1 cellular context compared by ENCODE assay signal in the genomic region with DNA sequence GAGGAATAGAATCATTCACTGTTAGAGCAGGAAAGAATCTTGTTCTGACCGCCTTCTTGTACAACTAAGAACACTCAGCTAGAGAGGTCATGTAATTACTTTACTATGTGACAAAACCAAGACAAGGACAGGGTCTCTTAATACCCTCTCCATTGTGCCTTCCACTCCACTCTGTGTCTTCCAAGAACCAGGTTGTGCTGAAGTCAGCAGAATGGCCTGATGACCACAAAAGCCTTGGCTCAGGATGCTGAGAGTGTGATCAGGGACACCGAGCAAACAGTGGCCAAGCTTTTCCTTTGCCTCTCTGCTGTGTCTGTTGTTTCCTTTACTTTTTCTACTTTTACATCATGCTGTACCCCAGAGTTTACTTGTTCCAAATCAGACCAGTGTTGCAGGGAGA.
A peak's percentile ranks its signal among the peaks of the same experiment; 100 is the strongest.
TF ChIP-seq lines count a peak whose summit lies in the region.

No MANE protein-coding gene starts in this region.

TF ChIP-seq in K562, 482 proteins besides CTCF, POLR2A, EP300 and RAD21 (continued from another document):
- TF ChIP-seq, protein P1, sequence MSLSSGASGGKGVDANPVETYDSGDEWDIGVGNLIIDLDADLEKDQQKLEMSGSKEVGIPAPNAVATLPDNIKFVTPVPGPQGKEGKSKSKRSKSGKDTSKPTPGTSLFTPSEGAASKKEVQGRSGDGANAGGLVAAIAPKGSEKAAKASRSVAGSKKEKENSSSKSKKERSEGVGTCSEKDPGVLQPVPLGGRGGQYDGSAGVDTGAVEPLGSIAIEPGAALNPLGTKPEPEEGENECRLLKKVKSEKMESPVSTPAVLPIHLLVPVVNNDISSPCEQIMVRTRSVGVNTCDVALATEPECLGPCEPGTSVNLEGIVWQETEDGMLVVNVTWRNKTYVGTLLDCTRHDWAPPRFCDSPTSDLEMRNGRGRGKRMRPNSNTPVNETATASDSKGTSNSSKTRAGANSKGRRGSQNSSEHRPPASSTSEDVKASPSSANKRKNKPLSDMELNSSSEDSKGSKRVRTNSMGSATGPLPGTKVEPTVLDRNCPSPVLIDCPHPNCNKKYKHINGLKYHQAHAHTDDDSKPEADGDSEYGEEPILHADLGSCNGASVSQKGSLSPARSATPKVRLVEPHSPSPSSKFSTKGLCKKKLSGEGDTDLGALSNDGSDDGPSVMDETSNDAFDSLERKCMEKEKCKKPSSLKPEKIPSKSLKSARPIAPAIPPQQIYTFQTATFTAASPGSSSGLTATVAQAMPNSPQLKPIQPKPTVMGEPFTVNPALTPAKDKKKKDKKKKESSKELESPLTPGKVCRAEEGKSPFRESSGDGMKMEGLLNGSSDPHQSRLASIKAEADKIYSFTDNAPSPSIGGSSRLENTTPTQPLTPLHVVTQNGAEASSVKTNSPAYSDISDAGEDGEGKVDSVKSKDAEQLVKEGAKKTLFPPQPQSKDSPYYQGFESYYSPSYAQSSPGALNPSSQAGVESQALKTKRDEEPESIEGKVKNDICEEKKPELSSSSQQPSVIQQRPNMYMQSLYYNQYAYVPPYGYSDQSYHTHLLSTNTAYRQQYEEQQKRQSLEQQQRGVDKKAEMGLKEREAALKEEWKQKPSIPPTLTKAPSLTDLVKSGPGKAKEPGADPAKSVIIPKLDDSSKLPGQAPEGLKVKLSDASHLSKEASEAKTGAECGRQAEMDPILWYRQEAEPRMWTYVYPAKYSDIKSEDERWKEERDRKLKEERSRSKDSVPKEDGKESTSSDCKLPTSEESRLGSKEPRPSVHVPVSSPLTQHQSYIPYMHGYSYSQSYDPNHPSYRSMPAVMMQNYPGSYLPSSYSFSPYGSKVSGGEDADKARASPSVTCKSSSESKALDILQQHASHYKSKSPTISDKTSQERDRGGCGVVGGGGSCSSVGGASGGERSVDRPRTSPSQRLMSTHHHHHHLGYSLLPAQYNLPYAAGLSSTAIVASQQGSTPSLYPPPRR (CRISPR knock-in tag; IDR thresholded peaks at IDR 0.05; ENCODE audit: borderline replicate concordance) = no peak
- TF ChIP-seq ZNF830 (CRISPR knock-in tag; IDR thresholded peaks at IDR 0.05) (no peak), MAFG (tag; conservative IDR thresholded peaks at IDR 0.05) (0 out of 2 replicates have a peak, but pooled peaks have one; percentile 13), KHSRP (IDR thresholded peaks at IDR 0.05) (no peak), ZNF316 (IDR thresholded peaks at IDR 0.05) (peak; percentile 38; the same call in 1 of the 2 replicates), EP400 (IDR thresholded peaks at IDR 0.05) (no peak), POU5F1 (IDR thresholded peaks at IDR 0.05; ENCODE audit: borderline replicate concordance, low read depth, low read length, partially characterized antibody) (no peak), C11orf30 (IDR thresholded peaks at IDR 0.05; ENCODE audit: low read depth) (0 out of 2 replicates have a peak, but pooled peaks have one; percentile 18), ZNF75A (CRISPR knock-in tag; IDR thresholded peaks at IDR 0.05) (no peak)
- TF ChIP-seq, protein P2, sequence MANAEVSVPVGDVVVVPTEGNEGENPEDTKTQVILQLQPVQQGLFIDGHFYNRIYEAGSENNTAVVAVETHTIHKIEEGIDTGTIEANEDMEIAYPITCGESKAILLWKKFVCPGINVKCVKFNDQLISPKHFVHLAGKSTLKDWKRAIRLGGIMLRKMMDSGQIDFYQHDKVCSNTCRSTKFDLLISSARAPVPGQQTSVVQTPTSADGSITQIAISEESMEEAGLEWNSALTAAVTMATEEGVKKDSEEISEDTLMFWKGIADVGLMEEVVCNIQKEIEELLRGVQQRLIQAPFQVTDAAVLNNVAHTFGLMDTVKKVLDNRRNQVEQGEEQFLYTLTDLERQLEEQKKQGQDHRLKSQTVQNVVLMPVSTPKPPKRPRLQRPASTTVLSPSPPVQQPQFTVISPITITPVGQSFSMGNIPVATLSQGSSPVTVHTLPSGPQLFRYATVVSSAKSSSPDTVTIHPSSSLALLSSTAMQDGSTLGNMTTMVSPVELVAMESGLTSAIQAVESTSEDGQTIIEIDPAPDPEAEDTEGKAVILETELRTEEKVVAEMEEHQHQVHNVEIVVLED (CRISPR knock-in tag; IDR thresholded peaks at IDR 0.05) = no peak
- TF ChIP-seq, protein P3, sequence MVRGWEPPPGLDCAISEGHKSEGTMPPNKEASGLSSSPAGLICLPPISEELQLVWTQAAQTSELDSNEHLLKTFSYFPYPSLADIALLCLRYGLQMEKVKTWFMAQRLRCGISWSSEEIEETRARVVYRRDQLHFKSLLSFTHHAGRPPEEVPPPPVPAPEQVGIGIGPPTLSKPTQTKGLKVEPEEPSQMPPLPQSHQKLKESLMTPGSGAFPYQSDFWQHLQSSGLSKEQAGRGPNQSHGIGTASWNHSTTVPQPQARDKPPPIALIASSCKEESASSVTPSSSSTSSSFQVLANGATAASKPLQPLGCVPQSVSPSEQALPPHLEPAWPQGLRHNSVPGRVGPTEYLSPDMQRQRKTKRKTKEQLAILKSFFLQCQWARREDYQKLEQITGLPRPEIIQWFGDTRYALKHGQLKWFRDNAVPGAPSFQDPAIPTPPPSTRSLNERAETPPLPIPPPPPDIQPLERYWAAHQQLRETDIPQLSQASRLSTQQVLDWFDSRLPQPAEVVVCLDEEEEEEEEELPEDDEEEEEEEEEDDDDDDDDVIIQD (CRISPR knock-in tag; IDR thresholded peaks at IDR 0.05) = no peak
- TF ChIP-seq, protein P4, sequence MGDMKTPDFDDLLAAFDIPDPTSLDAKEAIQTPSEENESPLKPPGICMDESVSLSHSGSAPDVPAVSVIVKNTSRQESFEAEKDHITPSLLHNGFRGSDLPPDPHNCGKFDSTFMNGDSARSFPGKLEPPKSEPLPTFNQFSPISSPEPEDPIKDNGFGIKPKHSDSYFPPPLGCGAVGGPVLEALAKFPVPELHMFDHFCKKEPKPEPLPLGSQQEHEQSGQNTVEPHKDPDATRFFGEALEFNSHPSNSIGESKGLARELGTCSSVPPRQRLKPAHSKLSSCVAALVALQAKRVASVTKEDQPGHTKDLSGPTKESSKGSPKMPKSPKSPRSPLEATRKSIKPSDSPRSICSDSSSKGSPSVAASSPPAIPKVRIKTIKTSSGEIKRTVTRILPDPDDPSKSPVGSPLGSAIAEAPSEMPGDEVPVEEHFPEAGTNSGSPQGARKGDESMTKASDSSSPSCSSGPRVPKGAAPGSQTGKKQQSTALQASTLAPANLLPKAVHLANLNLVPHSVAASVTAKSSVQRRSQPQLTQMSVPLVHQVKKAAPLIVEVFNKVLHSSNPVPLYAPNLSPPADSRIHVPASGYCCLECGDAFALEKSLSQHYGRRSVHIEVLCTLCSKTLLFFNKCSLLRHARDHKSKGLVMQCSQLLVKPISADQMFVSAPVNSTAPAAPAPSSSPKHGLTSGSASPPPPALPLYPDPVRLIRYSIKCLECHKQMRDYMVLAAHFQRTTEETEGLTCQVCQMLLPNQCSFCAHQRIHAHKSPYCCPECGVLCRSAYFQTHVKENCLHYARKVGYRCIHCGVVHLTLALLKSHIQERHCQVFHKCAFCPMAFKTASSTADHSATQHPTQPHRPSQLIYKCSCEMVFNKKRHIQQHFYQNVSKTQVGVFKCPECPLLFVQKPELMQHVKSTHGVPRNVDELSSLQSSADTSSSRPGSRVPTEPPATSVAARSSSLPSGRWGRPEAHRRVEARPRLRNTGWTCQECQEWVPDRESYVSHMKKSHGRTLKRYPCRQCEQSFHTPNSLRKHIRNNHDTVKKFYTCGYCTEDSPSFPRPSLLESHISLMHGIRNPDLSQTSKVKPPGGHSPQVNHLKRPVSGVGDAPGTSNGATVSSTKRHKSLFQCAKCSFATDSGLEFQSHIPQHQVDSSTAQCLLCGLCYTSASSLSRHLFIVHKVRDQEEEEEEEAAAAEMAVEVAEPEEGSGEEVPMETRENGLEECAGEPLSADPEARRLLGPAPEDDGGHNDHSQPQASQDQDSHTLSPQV (IDR thresholded peaks at IDR 0.05) = no peak
- TF ChIP-seq, protein P5, sequence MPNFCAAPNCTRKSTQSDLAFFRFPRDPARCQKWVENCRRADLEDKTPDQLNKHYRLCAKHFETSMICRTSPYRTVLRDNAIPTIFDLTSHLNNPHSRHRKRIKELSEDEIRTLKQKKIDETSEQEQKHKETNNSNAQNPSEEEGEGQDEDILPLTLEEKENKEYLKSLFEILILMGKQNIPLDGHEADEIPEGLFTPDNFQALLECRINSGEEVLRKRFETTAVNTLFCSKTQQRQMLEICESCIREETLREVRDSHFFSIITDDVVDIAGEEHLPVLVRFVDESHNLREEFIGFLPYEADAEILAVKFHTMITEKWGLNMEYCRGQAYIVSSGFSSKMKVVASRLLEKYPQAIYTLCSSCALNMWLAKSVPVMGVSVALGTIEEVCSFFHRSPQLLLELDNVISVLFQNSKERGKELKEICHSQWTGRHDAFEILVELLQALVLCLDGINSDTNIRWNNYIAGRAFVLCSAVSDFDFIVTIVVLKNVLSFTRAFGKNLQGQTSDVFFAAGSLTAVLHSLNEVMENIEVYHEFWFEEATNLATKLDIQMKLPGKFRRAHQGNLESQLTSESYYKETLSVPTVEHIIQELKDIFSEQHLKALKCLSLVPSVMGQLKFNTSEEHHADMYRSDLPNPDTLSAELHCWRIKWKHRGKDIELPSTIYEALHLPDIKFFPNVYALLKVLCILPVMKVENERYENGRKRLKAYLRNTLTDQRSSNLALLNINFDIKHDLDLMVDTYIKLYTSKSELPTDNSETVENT (CRISPR knock-in tag; IDR thresholded peaks at IDR 0.05) = no peak
